33 cellular contexts compared by ENCODE assay signal in the genomic region with DNA sequence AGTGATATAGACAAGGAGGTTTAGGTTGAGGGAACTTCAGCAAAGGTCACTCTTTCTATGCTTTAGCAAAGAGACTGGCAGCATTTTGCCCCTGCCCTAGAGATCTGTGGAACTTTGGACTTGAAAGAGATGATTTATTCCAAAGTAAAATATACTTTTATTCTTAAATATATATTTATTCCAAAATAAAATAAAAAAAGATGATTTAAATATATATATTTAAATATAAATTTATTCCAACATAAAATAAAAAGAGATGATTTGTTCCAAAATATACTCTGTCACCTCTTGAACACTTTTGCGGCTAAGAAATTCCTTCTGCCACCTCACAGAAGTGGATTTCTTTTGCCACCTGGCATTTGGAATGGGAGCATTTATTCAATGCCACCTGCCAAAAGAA.
"Had no signal": no experiment of that assay in that cellular context is flagged by ENCODE, and none has a peak within 500 bp of the region (broad histone marks: within the 10 kb centered on the region; RNA-seq: fewer than 3 reads in every experiment).

No MANE protein-coding gene starts in this region.

- DNase-seq: Karpas-422, Kasumi-1, MG63, MM.1S, MV-4-11, NCI-H1048, NCI-H1092, NCI-H1092 treated with DMSO at 0.1 percent for 48 hours, NCI-H1105, NCI-H1105 treated with DMSO at 0.1 percent for 48 hours, NCI-H1417, NCI-H1417 treated with DMSO at 0.1 percent for 48 hours, NCI-H1436, NCI-H1436 treated with DMSO at 0.1 percent for 48 hours, NCI-H146, NCI-H1694, NCI-H1694 treated with DMSO at 0.1 percent for 48 hours, NCI-H187, NCI-H187 treated with DMSO at 0.1 percent for 48 hours, NCI-H1930, NCI-H2029, NCI-H2029 treated with DMSO at 0.1 percent for 48 hours, NCI-H2081, NCI-H2081 treated with DMSO at 0.1 percent for 48 hours, NCI-H2107, NCI-H2171, NCI-H2171 treated with DMSO at 0.1 percent for 48 hours, NCI-H2227 treated with DMSO at 0.1 percent for 48 hours, NCI-H226, NCI-H345, NCI-H446, NCI-H446 treated with DMSO at 0.1 percent for 48 hours, NCI-H510A had no signal
